ENCODE assay signal across 7 cellular contexts in genomic region chr2:87077028-87077446, GRCh38. TPM values are rescaled to one million over a fixed set of nuclear protein-coding genes. Genes with fewer than 3 reads are reported as not detected.
DNase-seq lines count a peak whose midpoint lies in the region; ATAC-seq, FAIRE-seq and TF ChIP-seq lines count a peak whose summit lies in the region.
"Not testable (repeated sequence)": the region's sequence is repeated elsewhere in the genome, so short reads cannot be mapped to it uniquely, and the experiment has no call there.

No MANE protein-coding gene starts in this region.

- H3K36me3 Mint-ChIP-seq in mesothelial cell of epicardium: not testable (repeated sequence)

- not testable (repeated sequence) for H3K4me1 ChIP-seq in ascending aorta; small intestine (ENCODE audit: control insufficient read depth in 2 of 2, insufficient read depth in 1 of 2, low read depth in 1 of 2, low read length in 1 of 2)

- not testable (repeated sequence) for H3K36me3 ChIP-seq in WERI-Rb-1; ascending aorta; small intestine (ENCODE audit: control insufficient read depth in 2 of 2, insufficient read depth in 2 of 2, low read length in 2 of 2)

- H3K27ac ChIP-seq in WERI-Rb-1: peak overlapping the region; percentile 86
- H3K27ac ChIP-seq in ascending aorta: peak overlapping the region; percentile 83 to 94
- peak overlapping the region; percentile 97 for H3K27ac ChIP-seq in small intestine (ENCODE audit: low read depth in 1 of 2, low read length in 1 of 2)

- not testable (repeated sequence) for H3K4me1 Mint-ChIP-seq in mesothelial cell of epicardium

- not testable (repeated sequence) for H3K27me3 ChIP-seq in WERI-Rb-1 (ENCODE audit: insufficient read depth, low read depth, severe bottlenecking); ascending aorta; small intestine (ENCODE audit: control insufficient read depth in 2 of 2, insufficient read depth in 2 of 2, low read length in 2 of 2)

- H3K27ac Mint-ChIP-seq in mesothelial cell of epicardium: peak overlapping the region; percentile 99

- FAIRE-seq in small intestine (lab: Jason Lieb, UNC): not testable (repeated sequence)

- H3K4me3 Mint-ChIP-seq in mesothelial cell of epicardium: peak overlapping the region; percentile 91

- not testable (repeated sequence) for TF ChIP-seq CTCF in WERI-Rb-1 (IDR thresholded peaks at IDR 0.05; ENCODE audit: low read depth, low read length); ascending aorta (IDR thresholded peaks at IDR 0.05); fibroblast of villous mesenchyme (IDR thresholded peaks at IDR 0.05; ENCODE audit: insufficient read depth, low read depth, low read length); mesothelial cell of epicardium (IDR thresholded peaks at IDR 0.05; ENCODE audit: unreplicated experiment)

- H3K4me3 ChIP-seq in WERI-Rb-1 (ENCODE audit: low read depth, low read length): peak overlapping the region; percentile 60
- peak overlapping the region; percentile 76 to 92 for H3K4me3 ChIP-seq in ascending aorta
- peak overlapping the region; percentile 67 for H3K4me3 ChIP-seq in fibroblast of villous mesenchyme (ENCODE audit: low read depth, low read length)
- H3K4me3 ChIP-seq in small intestine (ENCODE audit: low read depth in 1 of 2, low read length in 2 of 2): peak overlapping the region in 1 of 2 donors; percentile 54

- intact Hi-C loops in ascending aorta (cut with DNase I): not testable (repeated sequence)

- 1% methylated on average over 9 to 10 of the region's 34 CpGs for WGBS in small intestine, 3 donors

- ATAC-seq in GM19035 (IDR thresholded peaks at IDR 0.05; ENCODE audit: unreplicated experiment): peak; percentile 17
- ATAC-seq in HG03460 (IDR thresholded peaks at IDR 0.05; ENCODE audit: unreplicated experiment): peak; percentile 10

- H3K27me3 Mint-ChIP-seq in mesothelial cell of epicardium (ENCODE audit: low read depth): not testable (repeated sequence)

- DNase-seq in WERI-Rb-1: peak; percentile 57
- DNase-seq in ascending aorta (ENCODE audit: low spot score in 2 of 2): peak in 1 of 2 donors; percentile 71
- not testable (repeated sequence) for DNase-seq in fibroblast of villous mesenchyme (ENCODE audit: low read depth); small intestine
- DNase-seq in mesothelial cell of epicardium (ENCODE audit: low spot score in 2 of 2, unreplicated experiment in 2 of 2): peak in 1 of 2 experiments; percentile 64

- H3K9me3 Mint-ChIP-seq in mesothelial cell of epicardium: not testable (repeated sequence)

- H3K9me3 ChIP-seq in WERI-Rb-1 (ENCODE audit: severe bottlenecking); ascending aorta; small intestine (ENCODE audit: control insufficient read depth, low read depth): not testable (repeated sequence)

RNA-seq across cellular contexts. Expression of gene PLGLB1, which starts 55.4 kb away (rescaled TPM):
- total RNA-seq in ascending aorta (not detected), fibroblast of villous mesenchyme (0.32 and 3.0 TPM in 2 replicates), mesothelial cell of epicardium (8.4 to 9.3 TPM (median 8.8 TPM) in 3 replicates)
- 1 to 10 TPM in 2 of 3 donors, not detected in 1; 1.2 to 4.0 TPM for polyA plus RNA-seq in small intestine
